ENCODE assay signal across 8 cellular contexts in the genomic region with DNA sequence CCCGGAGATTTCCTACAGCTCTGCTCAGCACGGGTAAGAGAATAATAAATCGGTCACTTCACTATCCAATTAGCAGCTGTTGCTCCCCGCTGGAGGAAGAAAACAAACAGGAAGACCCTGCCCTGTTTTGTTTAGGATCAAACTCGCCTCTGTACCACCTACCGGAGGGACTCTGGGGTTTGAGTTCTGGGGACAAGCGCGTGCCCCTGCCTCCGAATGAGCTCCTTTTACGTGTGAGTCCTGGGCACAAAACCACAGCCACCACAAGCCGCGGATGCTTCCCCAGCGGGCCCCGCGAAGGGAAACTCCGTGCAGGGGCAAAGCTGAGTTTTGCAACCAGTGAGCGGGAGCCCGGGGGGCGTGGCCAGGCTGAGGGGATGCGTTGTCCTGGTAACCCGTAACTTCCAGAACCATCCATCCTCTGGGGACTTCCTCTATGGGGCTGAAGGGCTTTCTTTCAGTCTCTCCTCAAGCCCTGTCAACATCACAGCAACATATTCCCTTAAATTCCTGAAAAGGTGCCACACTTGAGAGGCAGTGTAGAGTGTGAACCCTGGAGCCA.
DNase-seq lines count a peak whose midpoint lies in the region; ATAC-seq and TF ChIP-seq lines count a peak whose summit lies in the region.

No MANE protein-coding gene starts in this region.

- H3K27ac ChIP-seq in BLaER1 (no peak overlapping the region), OCI-LY7 (ENCODE audit: low read depth, low read length, poor library complexity, severe bottlenecking) (peak overlapping the region; percentile 43)

- H3K79me2 ChIP-seq in OCI-LY7 (ENCODE audit: insufficient read depth, low read depth, low read length): no peaks in the 10 kb centered on the region

- H4K20me1 ChIP-seq in BLaER1 (peaks cover 16% of the 10 kb centered on the region), OCI-LY7 (ENCODE audit: insufficient read depth, low read length) (no peaks in the 10 kb centered on the region)

- peak overlapping the region; percentile 85 for H3K27ac Mint-ChIP-seq in neural crest cell (ENCODE audit: unreplicated experiment)

- no peaks in the 10 kb centered on the region for H3K9me3 Mint-ChIP-seq in neural crest cell

- no peaks in the 10 kb centered on the region for H3K9me2 ChIP-seq in OCI-LY7 (ENCODE audit: insufficient read depth, low read length)

- H3K4me3 ChIP-seq in BLaER1: peak overlapping the region; percentile 55
- peak overlapping the region; percentile 62 for H3K4me3 ChIP-seq in OCI-LY7 (ENCODE audit: low read depth, low read length, poor library complexity, severe bottlenecking)
- peak overlapping the region; percentile 31 to 51 for H3K4me3 ChIP-seq in foreskin fibroblast (ENCODE audit: low read depth in 1 of 2, low read length in 2 of 2)

- ATAC-seq in GM19043 (IDR thresholded peaks at IDR 0.05; ENCODE audit: low read depth, unreplicated experiment): peak; percentile 56
- peak; percentile 54 for ATAC-seq in HG03280 (IDR thresholded peaks at IDR 0.05; ENCODE audit: unreplicated experiment)
- peak; percentile 82 for ATAC-seq in stimulated activated naive CD8-positive, alpha-beta T cell treated with anti-CD3 and anti-CD28 coated beads, Interleukin-15, Interleukin-2, amounts not matched to agents 100 U/mL and 50 U/mL, for 24 hours

- H3K9me3 ChIP-seq in BLaER1 (no peaks in the 10 kb centered on the region), OCI-LY7 (ENCODE audit: low read length) (no peaks in the 10 kb centered on the region)

- no peaks in the 10 kb centered on the region; the same call in 1 of the 2 replicates for H3K27me3 ChIP-seq in BLaER1

- H3K4me1 Mint-ChIP-seq in neural crest cell: peaks cover 23% of the 10 kb centered on the region

- no peaks in the 10 kb centered on the region for H3K36me3 Mint-ChIP-seq in neural crest cell (ENCODE audit: low read depth)

- peak overlapping the region; percentile 33; the same call in 1 of the 2 replicates for H2AFZ ChIP-seq in OCI-LY7 (ENCODE audit: low read length)

- TF ChIP-seq CTCF in OCI-LY7 (conservative IDR thresholded peaks at IDR 0.05; ENCODE audit: low read length): no peak
- TF ChIP-seq CTCF in foreskin fibroblast (IDR thresholded peaks at IDR 0.05; ENCODE audit: low read depth, low read length): no peak
- TF ChIP-seq CTCF in neural crest cell (conservative IDR thresholded peaks at IDR 0.05): no peak

- CTCF ChIA-PET in OCI-LY7 (lab: Charles Lee; ENCODE audit: unreplicated experiment): interaction anchor here (1.3 to 1.9 kb wide), 2 partner anchors 21 to 116 kb away, joined by 4 to 8 read pairs; no protein-coding TSS in a partner anchor

- BruUV-seq in OCI-LY7 (replicated peaks; lab: Mats Ljungman, UMichigan): no TSS peak

- H3K4me3 Mint-ChIP-seq in neural crest cell: peak overlapping the region; percentile 87

- H3K4me2 ChIP-seq in BLaER1 (peak overlapping the region; percentile 92), OCI-LY7 (ENCODE audit: low read length) (peak overlapping the region; percentile 81)

- H3K9ac ChIP-seq in BLaER1: no peak overlapping the region

- POLR2A ChIA-PET in OCI-LY7 (lab: Charles Lee): interaction anchor here (0.7 to 3.9 kb wide), 11 partner anchors 9 to 718 kb away, joined by 3 to 40 read pairs (median 7); no protein-coding TSS in a partner anchor

- peaks cover 54% of the 10 kb centered on the region for H3K4me1 ChIP-seq in BLaER1
- peaks cover 75% of the 10 kb centered on the region for H3K4me1 ChIP-seq in OCI-LY7 (ENCODE audit: insufficient read depth, low read length, poor library complexity, severe bottlenecking)

- H3K36me3 ChIP-seq in BLaER1: no peaks in the 10 kb centered on the region
- H3K36me3 ChIP-seq in OCI-LY7 (ENCODE audit: insufficient read depth, low read length): no peaks in the 10 kb centered on the region

- peaks cover 94% of the 10 kb centered on the region for H3K27me3 Mint-ChIP-seq in neural crest cell (ENCODE audit: low read depth)

- DNase-seq in OCI-LY7 (ENCODE audit: low spot score) (peak; percentile 79), foreskin fibroblast (peak; percentile 69 to 90), neural crest cell (ENCODE audit: low read depth, low spot score) (peak; percentile 70)
- peak; percentile 38 to 69 for DNase-seq in activated T-helper 1 cell treated with anti-CD3 and anti-CD28 coated beads, Interleukin-2, amount 50 U/mL, for 16 hours (ENCODE audit: low read depth in 1 of 2, low spot score in 1 of 2)
- DNase-seq in stimulated activated naive CD8-positive, alpha-beta T cell treated with anti-CD3 and anti-CD28 coated beads, Interleukin-15, Interleukin-2, amounts not matched to agents 100 U/mL and 50 U/mL, for 24 hours: peak; percentile 94

- intact Hi-C loops in OCI-LY7 (cut with micrococcal nuclease; ENCODE audit: unreplicated experiment): loop anchor here (1.0 to 10.0 kb wide), 4 partner anchors 64 to 556 kb away; a partner anchor contains a TSS
